In the genomic region with DNA sequence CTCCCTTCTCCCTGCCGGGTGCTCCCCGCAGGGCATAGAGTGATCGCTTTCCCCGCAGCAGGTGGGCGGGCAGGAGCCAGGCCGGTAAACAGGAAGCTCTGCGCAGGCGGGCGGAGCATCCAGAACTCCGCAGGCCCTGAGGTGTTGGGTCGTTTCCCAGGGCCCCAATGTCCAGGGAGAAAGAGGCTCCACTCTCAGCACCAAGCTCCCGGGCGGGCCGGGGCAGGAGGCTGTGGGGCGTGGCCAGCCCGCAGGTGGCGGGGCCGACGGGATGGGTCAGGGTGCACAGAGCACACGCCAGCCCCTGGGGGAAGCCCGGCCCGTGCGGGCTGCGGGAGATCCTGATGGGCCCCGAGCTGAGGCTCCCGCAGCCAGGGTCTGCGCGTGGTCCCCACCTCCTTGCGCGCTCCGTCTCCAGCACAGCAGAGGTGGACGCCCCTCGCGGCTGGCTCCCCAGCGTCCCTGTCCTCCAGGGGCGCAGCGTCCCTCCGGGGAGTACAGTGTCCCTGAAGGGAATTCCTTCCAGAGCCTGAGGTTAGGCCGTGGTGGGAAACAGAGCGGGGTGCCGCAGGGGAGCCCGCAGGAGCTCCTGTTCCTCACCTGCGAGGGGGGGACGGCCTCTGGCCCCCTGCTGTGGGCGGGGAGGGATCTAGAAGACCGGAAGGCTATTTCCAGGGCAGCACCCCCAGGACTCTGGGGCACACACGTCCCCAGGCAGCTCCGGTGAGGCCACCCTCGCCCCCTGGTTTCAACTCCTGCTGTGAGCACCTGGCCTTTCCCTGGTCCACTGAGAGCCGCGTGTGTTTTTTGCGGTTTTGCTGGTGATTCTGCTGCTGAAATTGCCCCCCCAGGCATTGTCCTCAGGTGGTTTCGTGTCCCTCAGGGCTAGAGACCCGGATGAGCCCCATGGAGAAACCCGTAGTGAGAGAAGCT, we compare ENCODE assay signal across 8 cellular contexts. TPM values are rescaled to one million over a fixed set of nuclear protein-coding genes. Genes with fewer than 3 reads are reported as not detected.
DNase-seq lines count a peak whose midpoint lies in the region; ATAC-seq and TF ChIP-seq lines count a peak whose summit lies in the region.

No MANE protein-coding gene starts in this region.

- CTCF ChIA-PET in CD4-positive, alpha-beta memory T cell (lab: Charles Lee; ENCODE audit: partially characterized antibody), result interaction anchor here (0.7 to 3.9 kb wide), 5 partner anchors 9 to 73 kb away, joined by 3 to 18 read pairs (median 8); a partner anchor contains a TSS

- no peaks in the 10 kb centered on the region for H3K9me3 Mint-ChIP-seq in CD4-positive, alpha-beta memory T cell
- H3K9me3 Mint-ChIP-seq in HFFc6, result peaks cover 11% of the 10 kb centered on the region

- peaks cover 22% of the 10 kb centered on the region for H3K79me2 ChIP-seq in mesendoderm (ENCODE audit: control insufficient read depth, insufficient read depth, low read length)

- H3K36me3 ChIP-seq in CD4-positive, alpha-beta memory T cell (ENCODE audit: insufficient read depth, low read length), result peaks cover 5% of the 10 kb centered on the region
- peaks cover 0 to 8% of the 10 kb centered on the region in 2 donors for H3K36me3 ChIP-seq in ascending aorta
- H3K36me3 ChIP-seq in mesendoderm (ENCODE audit: control insufficient read depth, insufficient read depth, low read length), result peaks cover 1% of the 10 kb centered on the region

- no peaks in the 10 kb centered on the region for H3K27me3 ChIP-seq in CD4-positive, alpha-beta memory T cell (ENCODE audit: insufficient read depth, low read length)
- H3K27me3 ChIP-seq in ascending aorta (no peaks in the 10 kb centered on the region), mesendoderm (ENCODE audit: insufficient read depth, low read length, poor library complexity) (no peaks in the 10 kb centered on the region)

- H3K9ac ChIP-seq in mesendoderm (ENCODE audit: low read length), result peak overlapping the region; percentile 53

- H2BK120ac ChIP-seq in mesendoderm (ENCODE audit: low read depth, low read length), result no peak overlapping the region

- TF ChIP-seq CTCF in ascending aorta (IDR thresholded peaks at IDR 0.05) (no peak), HFFc6 (IDR thresholded peaks at IDR 0.05) (no peak)

- intact Hi-C loops in CD4-positive, alpha-beta memory T cell (cut with micrococcal nuclease), result no loop called here
- intact Hi-C loops in ascending aorta (cut with DNase I), result no loop called here

- no peak overlapping the region for H3K23ac ChIP-seq in mesendoderm (ENCODE audit: low read length)

- H3K79me1 ChIP-seq in mesendoderm (ENCODE audit: low read length), result peaks cover 19% of the 10 kb centered on the region

- H3K9me3 ChIP-seq in CD4-positive, alpha-beta memory T cell (ENCODE audit: control insufficient read depth in 1 of 2, low read length in 2 of 2), result no peaks in the 10 kb centered on the region
- peaks cover 0 to 5% of the 10 kb centered on the region in 2 donors for H3K9me3 ChIP-seq in ascending aorta

- H4K5ac ChIP-seq in mesendoderm (ENCODE audit: low read length), result no peak overlapping the region

- peak overlapping the region; percentile 48 to 92 (median 78) for H3K27ac Mint-ChIP-seq in CD4-positive, alpha-beta memory T cell
- H3K27ac Mint-ChIP-seq in HFFc6, result no peak overlapping the region

- no peak overlapping the region for H2BK15ac ChIP-seq in mesendoderm (replicated peaks; ENCODE audit: low read depth)

- H2AK5ac ChIP-seq in mesendoderm (ENCODE audit: low read length), result no peak overlapping the region

- peak overlapping the region; percentile 48 for H3K4me2 ChIP-seq in mesendoderm (ENCODE audit: low read length)

- peak overlapping the region; percentile 1 for H3K18ac ChIP-seq in mesendoderm (ENCODE audit: low read length)

- no peaks in the 10 kb centered on the region for H3K27me3 Mint-ChIP-seq in CD4-positive, alpha-beta memory T cell
- H3K27me3 Mint-ChIP-seq in HFFc6 (ENCODE audit: insufficient read depth), result no peaks in the 10 kb centered on the region

- POLR2A ChIA-PET in CD4-positive, alpha-beta memory T cell (lab: Charles Lee; ENCODE audit: partially characterized antibody), result interaction anchor here (0.6 to 3.8 kb wide), 13 partner anchors 11 to 961 kb away, joined by 3 to 44 read pairs (median 4); a partner anchor contains a TSS

- H3K4me1 Mint-ChIP-seq in CD4-positive, alpha-beta memory T cell, result peaks cover 22 to 44% (median 32%) of the 10 kb centered on the region in 4 donors
- H3K4me1 Mint-ChIP-seq in HFFc6 (ENCODE audit: low read depth), result peaks cover 12% of the 10 kb centered on the region

- peaks cover 3 to 10% of the 10 kb centered on the region in 2 donors for H3K36me3 Mint-ChIP-seq in CD4-positive, alpha-beta memory T cell
- peaks cover 32% of the 10 kb centered on the region for H3K36me3 Mint-ChIP-seq in HFFc6 (ENCODE audit: low read depth)

- peaks cover 30% of the 10 kb centered on the region for H3K4me1 ChIP-seq in CD4-positive, alpha-beta memory T cell (ENCODE audit: insufficient read depth, low read length)
- H3K4me1 ChIP-seq in ascending aorta (peaks cover 4 to 40% of the 10 kb centered on the region in 2 donors), mesendoderm (ENCODE audit: control insufficient read depth, low read depth, low read length) (peaks cover 12% of the 10 kb centered on the region)

- peak overlapping the region; percentile 79 for H3K56ac ChIP-seq in mesendoderm (ENCODE audit: low read length)

- H3K27ac ChIP-seq in CD4-positive, alpha-beta memory T cell (ENCODE audit: low read depth, low read length), result peak overlapping the region; percentile 45
- H3K27ac ChIP-seq in ascending aorta (peak overlapping the region; percentile 14 to 36), mesendoderm (ENCODE audit: low read depth, low read length) (peak overlapping the region; percentile 46)

- H4K8ac ChIP-seq in mesendoderm (ENCODE audit: low read depth, low read length), result no peak overlapping the region

- H3K4me3 Mint-ChIP-seq in CD4-positive, alpha-beta memory T cell, result peak overlapping the region; percentile 69 to 88 (median 84)
- H3K4me3 Mint-ChIP-seq in HFFc6, result no peak overlapping the region

- no peak for ATAC-seq in GM19035 (IDR thresholded peaks at IDR 0.05; ENCODE audit: unreplicated experiment)

- H2BK5ac ChIP-seq in mesendoderm (ENCODE audit: low read length), result no peak overlapping the region

- no CpG with 5 or more reads among the region's 55 CpGs for WGBS in mesendoderm (ENCODE audit: extremely low coverage, insufficient coverage, low lambda C conversion rate)

- H3K4ac ChIP-seq in mesendoderm (ENCODE audit: low read depth, low read length), result no peak overlapping the region

- peak; percentile 24 to 38 (median 33) for DNase-seq in CD4-positive, alpha-beta memory T cell
- DNase-seq in NCI-H2107 treated with DMSO at 0.1 percent for 48 hours (lab: John Stamatoyannopoulos, UW; ENCODE audit: unreplicated experiment) (peak; percentile 87), ascending aorta (ENCODE audit: low spot score in 2 of 2) (no peak), mesendoderm (peak; percentile 58), nucleus accumbens (lab: John Stamatoyannopoulos, UW) (no peak), NCI-H446 treated with DMSO at 0.1 percent for 48 hours (lab: John Stamatoyannopoulos, UW) (no peak), HFFc6 (no peak)

- peak overlapping the region; percentile 36 to 41 for H3K4me3 ChIP-seq in CD4-positive, alpha-beta memory T cell (ENCODE audit: low read length in 2 of 2)
- H3K4me3 ChIP-seq in ascending aorta (no peak overlapping the region), mesendoderm (ENCODE audit: low read length) (no peak overlapping the region)

RNA-seq across cellular contexts. Expression of a gene that starts 12.2 kb away (rescaled TPM):
- 10 to 100 TPM; 28.2 to 29.7 TPM for total RNA-seq in CD4-positive, alpha-beta memory T cell
- polyA plus RNA-seq in CD4-positive, alpha-beta memory T cell, result 10 to 100 TPM in 1 of 2 donors, 1 to 10 TPM in 1; 1.7 to 19.3 TPM
- 87.3 TPM for total RNA-seq in ascending aorta
- 15.2 TPM for polyA plus RNA-seq in mesendoderm (2013, experiment 1 of 2)
- polyA plus RNA-seq in mesendoderm (2013, experiment 2 of 2), result 16.0 TPM
- total RNA-seq in HFFc6 (2021; fragmentation: NEBNext Ultra II Directional; extraction: Animal tissue kit (Norgen Biotek cat#: 25700)), result 10 to 100 TPM; 73.8 to 95.6 (median 78.7) TPM

RNA-seq across cellular contexts. Expression of a gene that starts 20.1 kb away (rescaled TPM):
- total RNA-seq in CD4-positive, alpha-beta memory T cell, result 10 to 100 TPM; 20.2 to 21.1 TPM
- 10 to 100 TPM; 17.6 to 23.4 TPM for polyA plus RNA-seq in CD4-positive, alpha-beta memory T cell
- total RNA-seq in ascending aorta, result 12.6 TPM
- 4.2 TPM for polyA plus RNA-seq in mesendoderm (2013, experiment 1 of 2)
- 3.8 TPM for polyA plus RNA-seq in mesendoderm (2013, experiment 2 of 2)
- total RNA-seq in HFFc6 (2021; fragmentation: NEBNext Ultra II Directional; extraction: Animal tissue kit (Norgen Biotek cat#: 25700)), result not detected

Comparison
In these comparisons a context has a peak if more than half of its experiments do, and no peak if none do; other contexts are left out.
1. DNase-seq: peak in CD4-positive, alpha-beta memory T cell (5 of 5), NCI-H2107 treated with DMSO at 0.1 percent for 48 hours (single experiment) and mesendoderm (single experiment); none in ascending aorta (0 of 2), nucleus accumbens (0 of 56), NCI-H446 treated with DMSO at 0.1 percent for 48 hours (single experiment) and HFFc6 (single experiment).
2. H3K4me3 ChIP-seq: peak in CD4-positive, alpha-beta memory T cell (2 of 2); none in ascending aorta (0 of 2) and mesendoderm (single experiment).
3. RNA of a gene that starts 20.1 kb away (total RNA-seq): 20.2 to 21.1 TPM in CD4-positive, alpha-beta memory T cell and 12.6 TPM in ascending aorta (single experiment); not detected in HFFc6; every median in the first group is over 10 times any median in the second.
4. Peak in every context shown above with its lines, with median percentiles within 50 percentile points of each other: H3K27ac ChIP-seq.